10 cellular contexts compared by ENCODE assay signal in the genomic region with DNA sequence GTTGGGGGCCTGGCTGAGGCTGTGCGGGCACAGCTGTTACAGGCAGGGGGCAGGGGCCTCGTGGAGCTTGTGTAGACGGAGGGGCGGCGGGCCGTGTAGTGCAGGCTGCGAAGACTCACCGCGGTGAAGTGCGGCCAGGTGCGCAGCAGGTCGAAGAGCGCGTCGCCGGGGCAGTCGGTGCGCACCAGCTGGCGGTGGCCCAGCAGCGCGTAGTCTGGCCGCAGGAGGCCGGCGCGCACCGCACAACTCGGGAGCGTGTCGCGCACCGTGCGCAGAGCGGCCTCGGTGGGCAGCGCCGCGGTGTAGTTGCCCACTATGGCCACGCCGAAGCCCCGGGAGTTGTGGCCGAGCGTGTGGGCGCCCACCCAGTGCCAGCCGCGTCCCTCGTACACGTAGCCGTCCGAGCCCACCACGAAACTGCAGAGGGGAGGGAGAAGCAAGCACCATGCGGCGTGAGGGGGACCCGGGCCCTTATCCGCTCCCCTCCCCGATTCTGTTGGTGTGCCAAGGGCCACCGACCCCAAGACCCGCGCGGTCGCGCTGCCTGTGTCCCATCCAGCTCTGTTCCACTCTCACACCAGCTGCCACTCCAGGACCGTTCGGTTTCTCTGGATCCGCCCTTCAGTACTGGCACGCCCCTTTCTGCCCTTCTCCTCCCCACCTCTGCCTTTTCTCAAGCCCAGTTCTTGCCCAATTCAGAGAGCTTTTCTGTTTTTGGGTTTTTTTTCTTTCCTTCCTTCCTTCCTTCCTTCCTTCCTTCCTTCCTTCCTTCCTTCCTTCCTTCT. TPM values are rescaled to one million over a fixed set of nuclear protein-coding genes. Genes with fewer than 3 reads are reported as not detected.
DNase-seq lines count a peak whose midpoint lies in the region; ATAC-seq and TF ChIP-seq lines count a peak whose summit lies in the region.
"Had no signal": no experiment of that assay in that cellular context is flagged by ENCODE, and none has a peak within 500 bp of the region (broad histone marks: within the 10 kb centered on the region; RNA-seq: fewer than 3 reads in every experiment).

No MANE protein-coding gene starts in this region.

- H3K4me1 ChIP-seq in smooth muscle cell (ENCODE audit: low read depth) (no peaks in the 10 kb centered on the region), ovary (ENCODE audit: insufficient read depth) (no peaks in the 10 kb centered on the region)

- no peaks in the 10 kb centered on the region for H3K36me3 Mint-ChIP-seq in activated CD4-positive, alpha-beta T cell treated with anti-CD3 and anti-CD28 coated beads, Interleukin-2, amount 10 ng/mL, durations not matched to agents 7 days and 5 days (ENCODE audit: low read depth)

- H3K9me3 Mint-ChIP-seq in activated CD4-positive, alpha-beta T cell treated with anti-CD3 and anti-CD28 coated beads, Interleukin-2, amount 10 ng/mL, durations not matched to agents 7 days and 5 days, result no peaks in the 10 kb centered on the region

- POLR2A ChIA-PET in activated CD4-positive, alpha-beta T cell treated with anti-CD3 and anti-CD28 coated beads, Interleukin-2, amount 10 ng/mL, durations not matched to agents 7 days and 5 days (lab: Charles Lee), result no interaction called here

- TF ChIP-seq POLR2A in ovary (IDR thresholded peaks at IDR 0.05), result no peak

- H3K9me3 ChIP-seq in smooth muscle cell (replicated peaks; ENCODE audit: low read depth) (no peaks in the 10 kb centered on the region), ovary (no peaks in the 10 kb centered on the region)

- H3K4me3 Mint-ChIP-seq in activated CD4-positive, alpha-beta T cell treated with anti-CD3 and anti-CD28 coated beads, Interleukin-2, amount 10 ng/mL, durations not matched to agents 7 days and 5 days, result peak overlapping the region; percentile 67

- H4K20me1 ChIP-seq in smooth muscle cell (ENCODE audit: low read depth), result no peaks in the 10 kb centered on the region

- H3K36me3 ChIP-seq in smooth muscle cell (ENCODE audit: low read depth), result no peaks in the 10 kb centered on the region
- no peaks in the 10 kb centered on the region for H3K36me3 ChIP-seq in ovary

- H3K27me3 ChIP-seq in smooth muscle cell (ENCODE audit: low read depth) (peaks cover 27% of the 10 kb centered on the region), ovary (no peaks in the 10 kb centered on the region)

- TF ChIP-seq EP300 in ovary (IDR thresholded peaks at IDR 0.05), result no peak

- H3K27ac ChIP-seq in smooth muscle cell (ENCODE audit: low read depth) (no peak overlapping the region), ovary (no peak overlapping the region)
- H3K27ac ChIP-seq: 22Rv1 had no signal

- peaks cover 58% of the 10 kb centered on the region for H3K4me1 Mint-ChIP-seq in activated CD4-positive, alpha-beta T cell treated with anti-CD3 and anti-CD28 coated beads, Interleukin-2, amount 10 ng/mL, durations not matched to agents 7 days and 5 days

- H3K27me3 Mint-ChIP-seq in activated CD4-positive, alpha-beta T cell treated with anti-CD3 and anti-CD28 coated beads, Interleukin-2, amount 10 ng/mL, durations not matched to agents 7 days and 5 days, result peaks cover 14% of the 10 kb centered on the region

- H3F3A ChIP-seq in smooth muscle cell (ENCODE audit: low read depth), result no peaks in the 10 kb centered on the region

- no peaks in the 10 kb centered on the region for H3K79me2 ChIP-seq in smooth muscle cell (ENCODE audit: low read depth)

- H3K9ac ChIP-seq in smooth muscle cell (ENCODE audit: low read depth), result no peak overlapping the region

- no peak overlapping the region for H3K4me3 ChIP-seq in smooth muscle cell
- H3K4me3 ChIP-seq in ovary, result no peak overlapping the region

- no peak for ATAC-seq in HG03025 (IDR thresholded peaks at IDR 0.05; ENCODE audit: low FRiP score, unreplicated experiment)

- TF ChIP-seq CTCF in smooth muscle cell (IDR thresholded peaks at IDR 0.05; ENCODE audit: borderline replicate concordance, insufficient read depth, poor library complexity, severe bottlenecking) (no peak), ovary (IDR thresholded peaks at IDR 0.05) (no peak)

- H2AFZ ChIP-seq in smooth muscle cell (ENCODE audit: low read depth), result no peak overlapping the region

- intact Hi-C loops in cardiac septum (cut with DNase I) (no loop called here), ovary (cut with DNase I) (loop anchor here in 1 of 4 donors (10.0 kb wide), 1 partner anchor 75 kb away; no protein-coding TSS in a partner anchor)

- no peak overlapping the region for H3K4me2 ChIP-seq in smooth muscle cell

- peak; percentile 51 for DNase-seq in DMS 273 (lab: John Stamatoyannopoulos, UW; ENCODE audit: unreplicated experiment)
- DNase-seq in DMS 273 treated with DMSO at 0.1 percent for 48 hours (lab: John Stamatoyannopoulos, UW), result no peak
- DNase-seq in activated CD4-positive, alpha-beta T cell treated with anti-CD3 and anti-CD28 coated beads, Interleukin-2, amount 10 ng/mL, durations not matched to agents 7 days and 5 days, result no peak
- peak; percentile 69 for DNase-seq in cardiac septum (ENCODE audit: low spot score)
- DNase-seq in stimulated activated CD4-positive, alpha-beta T cell treated with anti-CD3 and anti-CD28 coated beads, Interleukin-4, amount 100 ng/mL, for 24 hours, result peak; percentile 33
- DNase-seq in smooth muscle cell (lab: John Stamatoyannopoulos, UW; ENCODE audit: unreplicated experiment), result no peak
- DNase-seq in ovary, result no peak
- DNase-seq: hippocampal formation had no signal

- CTCF ChIA-PET in activated CD4-positive, alpha-beta T cell treated with anti-CD3 and anti-CD28 coated beads, Interleukin-2, amount 10 ng/mL, durations not matched to agents 7 days and 5 days (lab: Charles Lee), result interaction anchor here (0.6 to 1.1 kb wide), 2 partner anchors 15 to 60 kb away, joined by 3 read pairs; no protein-coding TSS in a partner anchor

- H3K27ac Mint-ChIP-seq in activated CD4-positive, alpha-beta T cell treated with anti-CD3 and anti-CD28 coated beads, Interleukin-2, amount 10 ng/mL, durations not matched to agents 7 days and 5 days, result peak overlapping the region; percentile 50

- WGBS in smooth muscle cell (ENCODE audit: low lambda C conversion rate), result 12% methylated on average over 46 of the region's 65 CpGs
- WGBS in ovary, 3 donors, result 2 to 4% (median 4%) methylated on average over 45 to 65 of the region's 65 CpGs

RNA-seq across cellular contexts. Expression of gene RASAL3, which starts 5.4 kb away (rescaled TPM):
- total RNA-seq in activated CD4-positive, alpha-beta T cell treated with anti-CD3 and anti-CD28 coated beads, Interleukin-2, amount 10 ng/mL, durations not matched to agents 7 days and 5 days, result 100 to 1,000 TPM; 120 to 123 TPM
- total RNA-seq in cardiac septum, result 1.7 TPM
- total RNA-seq in smooth muscle cell, result not detected in 2 replicates
- polyA plus RNA-seq in smooth muscle cell, result 0.24 TPM in 1 of 2 replicates, not detected in the other
- 1 to 10 TPM in 5 of 7 donors, under 1 TPM in 2; 0.61 to 2.6 (median 1.4) TPM for total RNA-seq in ovary
- 1 to 10 TPM in 1 of 2 donors, under 1 TPM in 1; 0.63 to 1.5 TPM for polyA plus RNA-seq in ovary

RNA-seq across cellular contexts. Expression of gene PGLYRP2, which starts 9.6 kb away (rescaled TPM):
- under 1 TPM in 1 of 2 experiments, not detected in 1; 0.08 TPM for total RNA-seq in activated CD4-positive, alpha-beta T cell treated with anti-CD3 and anti-CD28 coated beads, Interleukin-2, amount 10 ng/mL, durations not matched to agents 7 days and 5 days
- total RNA-seq in cardiac septum (not detected), smooth muscle cell (not detected in 2 replicates), ovary (under 1 TPM in 1 of 7 donors, not detected in 6; 0.28 TPM)
- polyA plus RNA-seq in smooth muscle cell (not detected in 2 replicates), ovary (not detected)

RNA-seq across cellular contexts. Expression of gene WIZ, which starts 19.9 kb away (rescaled TPM):
- 10 to 100 TPM; 28.7 to 31.6 TPM for total RNA-seq in activated CD4-positive, alpha-beta T cell treated with anti-CD3 and anti-CD28 coated beads, Interleukin-2, amount 10 ng/mL, durations not matched to agents 7 days and 5 days
- total RNA-seq in cardiac septum (21.6 TPM), smooth muscle cell (13.5 and 23.1 TPM in 2 replicates), ovary (10 to 100 TPM; 21.0 to 46.5 (median 41.7) TPM)
- polyA plus RNA-seq in smooth muscle cell (40.5 and 41.5 TPM in 2 replicates), ovary (10 to 100 TPM in 1 of 2 donors, 1 to 10 TPM in 1; 4.8 to 24.7 TPM)

RNA-seq across cellular contexts. Expression of gene CYP4F22, which starts 38.6 kb away (rescaled TPM):
- total RNA-seq in activated CD4-positive, alpha-beta T cell treated with anti-CD3 and anti-CD28 coated beads, Interleukin-2, amount 10 ng/mL, durations not matched to agents 7 days and 5 days, result under 1 TPM; 0.67 to 0.87 TPM
- total RNA-seq in cardiac septum (not detected), smooth muscle cell (not detected in 2 replicates), ovary (under 1 TPM in 2 of 7 donors, not detected in 5; 0.08 to 0.13 TPM)
- polyA plus RNA-seq in smooth muscle cell (not detected in 2 replicates), ovary (under 1 TPM in 1 of 2 donors, not detected in 1; 0.13 TPM)

RNA-seq across cellular contexts. Expression of gene AKAP8L, which starts 50.9 kb away (rescaled TPM):
- total RNA-seq in activated CD4-positive, alpha-beta T cell treated with anti-CD3 and anti-CD28 coated beads, Interleukin-2, amount 10 ng/mL, durations not matched to agents 7 days and 5 days, result 10 to 100 TPM; 84.3 to 96.7 TPM
- total RNA-seq in cardiac septum, result 63.1 TPM
- total RNA-seq in smooth muscle cell, result 61.9 and 92.0 TPM in 2 replicates
- polyA plus RNA-seq in smooth muscle cell, result 93.9 and 105 TPM in 2 replicates
- total RNA-seq in ovary, result 100 to 1,000 TPM in 3 of 7 donors, 10 to 100 TPM in 4; 85.9 to 121 (median 93.2) TPM
- 10 to 100 TPM; 70.3 to 78.5 TPM for polyA plus RNA-seq in ovary

Comparison
In these comparisons a context has a peak if more than half of its experiments do, and no peak if none do; other contexts are left out.
1. DNase-seq: peak in DMS 273 (single experiment), cardiac septum (single experiment) and stimulated activated CD4-positive, alpha-beta T cell treated with anti-CD3 and anti-CD28 coated beads, Interleukin-4, amount 100 ng/mL, for 24 hours (single experiment); none in DMS 273 treated with DMSO at 0.1 percent for 48 hours (single experiment), activated CD4-positive, alpha-beta T cell treated with anti-CD3 and anti-CD28 coated beads, Interleukin-2, amount 10 ng/mL, durations not matched to agents 7 days and 5 days (single experiment), smooth muscle cell (single experiment) and ovary (0 of 5).
2. RNA of gene RASAL3, which starts 5.4 kb away (total RNA-seq): 120 to 123 TPM in activated CD4-positive, alpha-beta T cell treated with anti-CD3 and anti-CD28 coated beads, Interleukin-2, amount 10 ng/mL, durations not matched to agents 7 days and 5 days; 1.7 TPM in cardiac septum (single experiment), 0.61 to 2.6 TPM in ovary and not detected in smooth muscle cell; every median in the first group is over 10 times any median in the second.